ENCODE assay signal across 14 cellular contexts in the genomic region with DNA sequence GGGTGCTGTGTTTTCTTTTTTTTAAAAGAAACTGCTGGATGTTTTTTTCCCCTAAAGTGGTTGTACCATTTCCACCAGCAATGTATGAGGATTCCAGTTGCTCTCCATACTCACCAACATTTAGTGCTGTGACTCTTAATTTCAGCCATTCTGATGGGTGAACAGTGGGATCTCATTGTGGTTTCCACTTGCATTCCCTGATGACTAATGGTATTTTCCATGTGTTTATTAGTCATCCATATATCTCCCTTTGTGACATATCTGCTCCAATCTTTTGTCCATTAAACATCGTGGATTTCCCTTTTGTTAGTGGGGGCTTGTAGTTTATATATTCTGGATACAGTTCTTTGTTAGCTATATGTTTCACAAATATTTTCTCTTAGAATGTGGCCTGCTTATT.
DNase-seq lines count a peak whose midpoint lies in the region; ATAC-seq and TF ChIP-seq lines count a peak whose summit lies in the region.
"Had no signal": no experiment of that assay in that cellular context is flagged by ENCODE, and none has a peak within 500 bp of the region (broad histone marks: within the 10 kb centered on the region; RNA-seq: fewer than 3 reads in every experiment).

No MANE protein-coding gene starts in this region.

- H3K4me3 ChIP-seq in AG04450 (ENCODE audit: low read depth, low read length) (no peak overlapping the region), astrocyte of the spinal cord (ENCODE audit: low read depth, low read length) (no peak overlapping the region), ovary (no peak overlapping the region)
- H3K4me3 ChIP-seq: coronary artery, upper lobe of left lung had no signal

- no peaks in the 10 kb centered on the region for H3K4me1 Mint-ChIP-seq in stimulated activated naive B cell treated with anti-CD40 and anti-IgM and Interleukin-4, amounts not matched to agents 10 μg/mL and 1 μg/mL and 100 μg/mL, for 72 hours
- H3K4me1 Mint-ChIP-seq: immature natural killer cell had no signal

- H3K27ac Mint-ChIP-seq in stimulated activated naive B cell treated with anti-CD40 and anti-IgM and Interleukin-4, amounts not matched to agents 10 μg/mL and 1 μg/mL and 100 μg/mL, for 72 hours, result no peak overlapping the region
- H3K27ac Mint-ChIP-seq: activated naive CD4-positive, alpha-beta T cell treated with anti-CD3 and anti-CD28 coated beads, Interleukin-2, amount 50 U/mL, for 72 hours; immature natural killer cell had no signal

- CTCF ChIA-PET in AG04450 (lab: Charles Lee), result interaction anchor here (1.3 kb wide), 1 partner anchor 79 kb away, joined by 4 read pairs; no protein-coding TSS in a partner anchor

- H3K36me3 Mint-ChIP-seq in stimulated activated naive B cell treated with anti-CD40 and anti-IgM and Interleukin-4, amounts not matched to agents 10 μg/mL and 1 μg/mL and 100 μg/mL, for 72 hours, result no peaks in the 10 kb centered on the region
- H3K36me3 Mint-ChIP-seq: immature natural killer cell had no signal

- no peaks in the 10 kb centered on the region for H3K36me3 ChIP-seq in ovary
- H3K36me3 ChIP-seq: upper lobe of left lung had no signal

- H3K27me3 ChIP-seq in AG04450 (ENCODE audit: control insufficient read depth, insufficient read depth, low read length) (peaks cover 16% of the 10 kb centered on the region), ovary (no peaks in the 10 kb centered on the region)
- H3K27me3 ChIP-seq: upper lobe of left lung had no signal

- POLR2A ChIA-PET in AG04450 (lab: Yijun Ruan, JAX), result no interaction called here

- DNase-seq in AG04450 (ENCODE audit: low read depth, low spot score), result peak; percentile 8
- peak; percentile 20 for DNase-seq in HS-27A (ENCODE audit: low read depth)
- peak; percentile 73 for DNase-seq in astrocyte of the spinal cord (ENCODE audit: low read depth, low spot score)
- DNase-seq in glomerular visceral epithelial cell (ENCODE audit: extremely low spot score), result peak; percentile 67
- DNase-seq in NOMO-1 (lab: John Stamatoyannopoulos, UW; ENCODE audit: unreplicated experiment in 2 of 2), result no peak
- DNase-seq in stimulated activated naive B cell treated with anti-CD40 and anti-IgM and Interleukin-4, amounts not matched to agents 10 μg/mL and 1 μg/mL and 100 μg/mL, for 72 hours, result no peak
- no peak for DNase-seq in ovary
- no peak for DNase-seq in NCI-H1417 (lab: John Stamatoyannopoulos, UW)
- DNase-seq: immature natural killer cell; NCI-H2107; stimulated activated CD4-positive, alpha-beta T cell treated with anti-CD3 and anti-CD28 coated beads, Interleukin-2, amount 100 ng/mL, for 24 hours; upper lobe of left lung had no signal

- no peak for TF ChIP-seq POLR2A in ovary (IDR thresholded peaks at IDR 0.05)

- no peak for TF ChIP-seq EP300 in ovary (IDR thresholded peaks at IDR 0.05)

- WGBS in ovary, 3 donors, result 53 to 57% (median 53%) methylated on average over 1 of the region's 1 CpG

- no peak overlapping the region for H3K4me3 Mint-ChIP-seq in stimulated activated naive B cell treated with anti-CD40 and anti-IgM and Interleukin-4, amounts not matched to agents 10 μg/mL and 1 μg/mL and 100 μg/mL, for 72 hours
- H3K4me3 Mint-ChIP-seq: immature natural killer cell had no signal

- H3K27me3 Mint-ChIP-seq in stimulated activated naive B cell treated with anti-CD40 and anti-IgM and Interleukin-4, amounts not matched to agents 10 μg/mL and 1 μg/mL and 100 μg/mL, for 72 hours, result peaks cover 30 to 32% of the 10 kb centered on the region in 2 donors

- no peaks in the 10 kb centered on the region for H3K4me1 ChIP-seq in ovary (ENCODE audit: insufficient read depth)
- H3K4me1 ChIP-seq: upper lobe of left lung had no signal

- in situ Hi-C loops in astrocyte of the spinal cord (cut with HindIII; ENCODE audit: low sequenced_read_pairs), result no loop called here

- H3K9me3 Mint-ChIP-seq in stimulated activated naive B cell treated with anti-CD40 and anti-IgM and Interleukin-4, amounts not matched to agents 10 μg/mL and 1 μg/mL and 100 μg/mL, for 72 hours, result peaks cover 9 to 14% of the 10 kb centered on the region in 2 donors
- H3K9me3 Mint-ChIP-seq: immature natural killer cell had no signal

- intact Hi-C loops in ovary (cut with DNase I), result no loop called here

- no peaks in the 10 kb centered on the region; the same call in none of the 2 replicates for H3K9me3 ChIP-seq in AG04450 (ENCODE audit: control insufficient read depth, insufficient read depth, low read length)
- no peaks in the 10 kb centered on the region for H3K9me3 ChIP-seq in ovary
- H3K9me3 ChIP-seq: upper lobe of left lung had no signal

- no peak overlapping the region for H3K27ac ChIP-seq in AG04450 (ENCODE audit: low read depth, low read length)
- H3K27ac ChIP-seq in ovary, result no peak overlapping the region
- H3K27ac ChIP-seq: coronary artery, upper lobe of left lung had no signal

- TF ChIP-seq CTCF in AG04450 (IDR thresholded peaks at IDR 0.05; ENCODE audit: low read depth, low read length), result no peak
- no peak for TF ChIP-seq CTCF in astrocyte of the spinal cord (IDR thresholded peaks at IDR 0.05; ENCODE audit: low read depth, low read length)
- no peak for TF ChIP-seq CTCF in ovary (IDR thresholded peaks at IDR 0.05)

- ATAC-seq in stimulated activated naive B cell treated with anti-CD40 and anti-IgM and Interleukin-4, amounts not matched to agents 10 μg/mL and 1 μg/mL and 100 μg/mL, for 72 hours (replicated peaks), result no peak
- ATAC-seq: activated naive CD4-positive, alpha-beta T cell treated with anti-CD3 and anti-CD28 coated beads, Interleukin-2, amount 50 U/mL, for 72 hours had no signal

Comparison
In these comparisons a context has a peak if more than half of its experiments do, and no peak if none do; other contexts are left out.
1. DNase-seq: peak in AG04450 (single experiment), HS-27A (single experiment), astrocyte of the spinal cord (single experiment) and glomerular visceral epithelial cell (single experiment); none in NOMO-1 (0 of 2), stimulated activated naive B cell treated with anti-CD40 and anti-IgM and Interleukin-4, amounts not matched to agents 10 μg/mL and 1 μg/mL and 100 μg/mL, for 72 hours (single experiment), ovary (0 of 5) and NCI-H1417 (0 of 3).